Comparison of ENCODE assay signal across 18 cellular contexts in genomic region chr6:119834418-119834817, GRCh38.
"Had no signal": no experiment of that assay in that cellular context is flagged by ENCODE, and none has a peak within 500 bp of the region (broad histone marks: within the 10 kb centered on the region; RNA-seq: fewer than 3 reads in every experiment).

No MANE protein-coding gene starts in this region.

- H3K27ac ChIP-seq: colonic mucosa, gastroesophageal sphincter, parathyroid adenoma, prostate gland, spleen, tibial artery, upper lobe of left lung, uterus had no signal

- H3K9ac ChIP-seq: parathyroid adenoma had no signal

- H3K4me3 ChIP-seq: colonic mucosa, gastroesophageal sphincter, prostate gland, spleen, tibial artery, upper lobe of left lung, uterus had no signal

- H2AFZ ChIP-seq: parathyroid adenoma had no signal

- H3K27ac Mint-ChIP-seq: naive thymus-derived CD4-positive, alpha-beta T cell; nephron progenitor cell; stimulated activated memory B cell treated with anti-CD40 and anti-IgM and Interleukin-4, amounts not matched to agents 10 μg/mL and 1 μg/mL and 100 μg/mL, for 72 hours; stimulated activated naive CD8-positive, alpha-beta T cell treated with anti-CD3 and anti-CD28 coated beads, Interleukin-15, Interleukin-2, amounts not matched to agents 100 ng/mL and 50 ng/mL, for 24 hours had no signal

- H3K36me3 ChIP-seq: colonic mucosa, gastroesophageal sphincter, prostate gland, spleen, tibial artery, upper lobe of left lung, uterus had no signal

- H3K4me1 Mint-ChIP-seq: nephron progenitor cell; stimulated activated memory B cell treated with anti-CD40 and anti-IgM and Interleukin-4, amounts not matched to agents 10 μg/mL and 1 μg/mL and 100 μg/mL, for 72 hours had no signal

- H3K27me3 Mint-ChIP-seq: stimulated activated memory B cell treated with anti-CD40 and anti-IgM and Interleukin-4, amounts not matched to agents 10 μg/mL and 1 μg/mL and 100 μg/mL, for 72 hours had no signal

- H3K9me3 Mint-ChIP-seq: naive thymus-derived CD4-positive, alpha-beta T cell; nephron progenitor cell; stimulated activated memory B cell treated with anti-CD40 and anti-IgM and Interleukin-4, amounts not matched to agents 10 μg/mL and 1 μg/mL and 100 μg/mL, for 72 hours; stimulated activated naive CD8-positive, alpha-beta T cell treated with anti-CD3 and anti-CD28 coated beads, Interleukin-15, Interleukin-2, amounts not matched to agents 100 ng/mL and 50 ng/mL, for 24 hours had no signal

- H3K27me3 ChIP-seq: colonic mucosa, gastroesophageal sphincter, spleen, tibial artery, upper lobe of left lung, uterus had no signal

- H3K4me3 Mint-ChIP-seq: naive thymus-derived CD4-positive, alpha-beta T cell; nephron progenitor cell; stimulated activated memory B cell treated with anti-CD40 and anti-IgM and Interleukin-4, amounts not matched to agents 10 μg/mL and 1 μg/mL and 100 μg/mL, for 72 hours; stimulated activated naive CD8-positive, alpha-beta T cell treated with anti-CD3 and anti-CD28 coated beads, Interleukin-15, Interleukin-2, amounts not matched to agents 100 ng/mL and 50 ng/mL, for 24 hours had no signal

- H3K4me1 ChIP-seq: colonic mucosa, gastroesophageal sphincter, parathyroid adenoma, prostate gland, spleen, tibial artery, upper lobe of left lung, uterus had no signal

- DNase-seq: colonic mucosa; dermis blood vessel endothelial cell; kidney glomerular epithelial cell; naive thymus-derived CD4-positive, alpha-beta T cell; nephron progenitor cell; retina; spleen; stimulated activated CD4-positive, alpha-beta T cell treated with anti-CD3 and anti-CD28 coated beads, Interleukin-15, amount 100 ng/mL, for 24 hours; stimulated activated CD4-positive, alpha-beta T cell treated with anti-CD3 and anti-CD28 coated beads, Interleukin-1b, Interleukin-23, amount 100 ng/mL, for 48 hours; stimulated activated CD4-positive, alpha-beta T cell treated with anti-CD3 and anti-CD28 coated beads, Interleukin-4, amount 100 ng/mL, for 24 hours; tibial artery; upper lobe of left lung; uterus had no signal

- H3K36me3 Mint-ChIP-seq: naive thymus-derived CD4-positive, alpha-beta T cell; stimulated activated memory B cell treated with anti-CD40 and anti-IgM and Interleukin-4, amounts not matched to agents 10 μg/mL and 1 μg/mL and 100 μg/mL, for 72 hours had no signal

- H3K9me3 ChIP-seq: colonic mucosa, gastroesophageal sphincter, prostate gland, spleen, tibial artery, upper lobe of left lung, uterus had no signal

- H3K79me2 ChIP-seq: parathyroid adenoma had no signal
